Comparison of ENCODE assay signal across 2 cellular contexts in genomic region chr19:52557231-52557995, GRCh38.
TF ChIP-seq lines count a peak whose summit lies in the region.

No MANE protein-coding gene starts in this region.

TF ChIP-seq in liver, 16 proteins besides CTCF, POLR2A, EP300 and RAD21:
- no peak for TF ChIP-seq REST (IDR thresholded peaks at IDR 0.05)
- TF ChIP-seq SP1 (IDR thresholded peaks at IDR 0.05) = no peak
- no peak for TF ChIP-seq RXRA (IDR thresholded peaks at IDR 0.05)
- TF ChIP-seq EGR1 (IDR thresholded peaks at IDR 0.05; ENCODE audit: low read depth in 2 of 2) = no peak
- no peak for TF ChIP-seq MAX (IDR thresholded peaks at IDR 0.05)
- TF ChIP-seq ZBTB33 (IDR thresholded peaks at IDR 0.05) = no peak
- no peak for TF ChIP-seq HNF4G (IDR thresholded peaks at IDR 0.05)
- TF ChIP-seq ATF3 (IDR thresholded peaks at IDR 0.05) = no peak

TF ChIP-seq in HepG2, 621 proteins besides CTCF, POLR2A, EP300 and RAD21:
- no peak for TF ChIP-seq ATF5 (CRISPR knock-in tag; IDR thresholded peaks at IDR 0.05; ENCODE audit: low read depth)
- no peak for TF ChIP-seq NFIB (CRISPR knock-in tag; IDR thresholded peaks at IDR 0.05; ENCODE audit: borderline replicate concordance)
- TF ChIP-seq TFE3 (CRISPR knock-in tag; IDR thresholded peaks at IDR 0.05) = no peak
- no peak for TF ChIP-seq ZNF660 (CRISPR knock-in tag; IDR thresholded peaks at IDR 0.05; ENCODE audit: borderline replicate concordance, low read depth)
- no peak for TF ChIP-seq PRDM4 (CRISPR knock-in tag; IDR thresholded peaks at IDR 0.05; ENCODE audit: borderline replicate concordance)
- TF ChIP-seq NRL (CRISPR knock-in tag; IDR thresholded peaks at IDR 0.05; ENCODE audit: borderline replicate concordance) = no peak
- TF ChIP-seq ZNF770 (CRISPR knock-in tag; IDR thresholded peaks at IDR 0.05) = no peak
- TF ChIP-seq GATAD1 (CRISPR knock-in tag; IDR thresholded peaks at IDR 0.05) = no peak
- TF ChIP-seq SMAD3 (CRISPR knock-in tag; IDR thresholded peaks at IDR 0.05) = no peak
- no peak for TF ChIP-seq ZC3H13 (CRISPR knock-in tag; IDR thresholded peaks at IDR 0.05)
TF ChIP-seq in HepG2: peak in this region for 0.
